In the genomic region with DNA sequence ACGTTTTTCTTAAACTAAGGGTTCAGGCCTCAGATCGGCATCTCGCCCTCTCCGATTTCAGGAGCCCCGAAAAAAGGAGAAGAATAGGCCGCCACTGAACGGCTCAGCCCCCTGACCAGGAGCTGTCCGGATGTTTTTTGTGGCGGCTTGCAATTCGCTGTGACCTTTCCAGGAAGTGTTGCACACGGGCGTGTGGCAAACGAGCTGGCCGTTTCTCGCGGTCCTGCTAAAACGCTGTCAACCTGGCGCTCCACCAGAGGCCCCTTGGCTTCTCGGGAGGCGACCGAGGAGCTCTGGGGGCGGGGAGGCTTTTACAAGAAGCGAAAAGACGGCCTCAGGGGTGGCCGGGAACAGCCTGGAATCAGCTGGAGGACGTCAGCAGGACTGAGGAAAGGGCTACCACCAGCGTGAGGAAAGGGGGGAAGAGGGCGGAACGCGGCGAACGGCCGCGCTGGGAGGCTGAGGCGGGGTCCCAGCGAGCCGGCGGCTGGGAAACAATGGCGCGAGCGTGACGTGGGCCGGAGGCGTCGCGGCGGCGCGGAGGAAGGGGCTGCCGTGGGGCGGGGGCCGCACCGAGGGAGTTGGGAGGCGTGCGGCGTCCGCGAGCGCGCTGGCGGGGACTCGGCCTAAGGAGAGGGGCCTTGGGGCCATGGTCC, we compare ENCODE assay signal across 8 cellular contexts. TPM values are rescaled to one million over a fixed set of nuclear protein-coding genes. Genes with fewer than 3 reads are reported as not detected.
A peak's percentile ranks its signal among the peaks of the same experiment; 100 is the strongest.
DNase-seq lines count a peak whose midpoint lies in the region; ATAC-seq, FAIRE-seq and TF ChIP-seq lines count a peak whose summit lies in the region.

No MANE protein-coding gene starts in this region.

- peaks cover 19% of the 10 kb centered on the region for H3K4me1 ChIP-seq in RWPE2 (ENCODE audit: insufficient read depth, poor library complexity, severe bottlenecking)
- H3K4me1 ChIP-seq in stomach smooth muscle (ENCODE audit: control insufficient read depth, insufficient read depth, low read length) = peaks cover 10% of the 10 kb centered on the region

- H3K36me3 ChIP-seq in RWPE2 (ENCODE audit: low read depth) (peaks cover 25% of the 10 kb centered on the region), neural cell (ENCODE audit: insufficient read depth, low read length) (no peaks in the 10 kb centered on the region), stomach smooth muscle (ENCODE audit: control insufficient read depth in 2 of 2, insufficient read depth in 2 of 2, low read length in 2 of 2) (no peaks in the 10 kb centered on the region)

- peak overlapping the region; percentile 99 for H3K4me2 ChIP-seq in neural cell (ENCODE audit: low read length)

- peak overlapping the region; percentile 72 for H3K27ac ChIP-seq in RWPE2 (ENCODE audit: poor library complexity, severe bottlenecking)
- H3K27ac ChIP-seq in neural cell (ENCODE audit: low read length) = peak overlapping the region; percentile 96
- peak overlapping the region; percentile 91 for H3K27ac ChIP-seq in stomach smooth muscle (ENCODE audit: low read length)

- TF ChIP-seq CTCF in RWPE2 (IDR thresholded peaks at IDR 0.05; ENCODE audit: poor library complexity, severe bottlenecking) (no peak), fibroblast of villous mesenchyme (IDR thresholded peaks at IDR 0.05; ENCODE audit: insufficient read depth, low read depth, low read length) (no peak), neural cell (IDR thresholded peaks at IDR 0.05; ENCODE audit: poor library complexity, severe bottlenecking) (peak; percentile 21)

- H4K20me1 ChIP-seq in neural cell (ENCODE audit: insufficient read depth) = no peaks in the 10 kb centered on the region

- H3F3A ChIP-seq in neural cell (ENCODE audit: insufficient read depth, low read length, poor library complexity, severe bottlenecking) = no peaks in the 10 kb centered on the region

- H3K4me3 ChIP-seq in RWPE2 (ENCODE audit: severe bottlenecking) (peak overlapping the region; percentile 88), fibroblast of villous mesenchyme (ENCODE audit: low read depth, low read length) (peak overlapping the region; percentile 89), neural cell (ENCODE audit: low read length) (peak overlapping the region; percentile 98), stomach smooth muscle (ENCODE audit: low read length in 2 of 2) (peak overlapping the region; percentile 83 to 91)

- DNase-seq in Caki2 (ENCODE audit: low read depth) = peak; percentile 75
- peak; percentile 40 for DNase-seq in HTR-8/SVneo (ENCODE audit: insufficient read length, low spot score)
- DNase-seq in RWPE2 (ENCODE audit: low spot score) = peak; percentile 60
- DNase-seq in activated gamma-delta T cell (lab: John Stamatoyannopoulos, UW) = peak; percentile 55
- DNase-seq in fibroblast of villous mesenchyme (ENCODE audit: low read depth) = peak; percentile 89

- H3K79me2 ChIP-seq in neural cell (replicated peaks; ENCODE audit: insufficient read depth, low read length) = peaks cover 44% of the 10 kb centered on the region

- H3K9ac ChIP-seq in neural cell (ENCODE audit: low read length) = peak overlapping the region; percentile 99
- H3K9ac ChIP-seq in stomach smooth muscle (ENCODE audit: low read length in 2 of 2) = peak overlapping the region; percentile 81 to 86

- peak overlapping the region; percentile 61 for H2AFZ ChIP-seq in neural cell (ENCODE audit: low read depth, low read length)

- no peaks in the 10 kb centered on the region for H3K9me2 ChIP-seq in neural cell (ENCODE audit: insufficient read depth, low read length)

- ATAC-seq in GM19468 (IDR thresholded peaks at IDR 0.05; ENCODE audit: extremely low read depth, unreplicated experiment) (peak; percentile 13), RWPE2 (ENCODE audit: low read depth) (peak; percentile 63)

- H3K27me3 ChIP-seq in RWPE2 (ENCODE audit: insufficient read depth, poor library complexity, severe bottlenecking) (no peaks in the 10 kb centered on the region), neural cell (ENCODE audit: insufficient read depth, low read depth, low read length) (no peaks in the 10 kb centered on the region), stomach smooth muscle (ENCODE audit: control insufficient read depth in 1 of 2, insufficient read depth in 2 of 2, low read length in 2 of 2) (no peaks in the 10 kb centered on the region)

- peak; percentile 53 for TF ChIP-seq RAD21 in neural cell (conservative IDR thresholded peaks at IDR 0.05)

- peak; percentile 51 for FAIRE-seq in HTR-8/SVneo (lab: Jason Lieb, UNC)

- in situ Hi-C loops in Caki2 (cut with HindIII; ENCODE audit: low pct_unique_long_range_greater_than_20kb, low sequenced_read_pairs) = no loop called here

- H3K9me3 ChIP-seq in RWPE2 (ENCODE audit: severe bottlenecking) (no peaks in the 10 kb centered on the region), neural cell (ENCODE audit: low read length) (no peaks in the 10 kb centered on the region), stomach smooth muscle (ENCODE audit: control insufficient read depth in 2 of 2, low read length in 2 of 2) (no peaks in the 10 kb centered on the region)

- TF ChIP-seq EP300 in neural cell (conservative IDR thresholded peaks at IDR 0.05; ENCODE audit: poor library complexity, severe bottlenecking) = peak; percentile 44

TF ChIP-seq in neural cell, 6 proteins besides CTCF, POLR2A, EP300 and RAD21:
- TF ChIP-seq MXI1 (conservative IDR thresholded peaks at IDR 0.05; ENCODE audit: poor library complexity, severe bottlenecking) (peak; percentile 66), TAF1 (IDR thresholded peaks at IDR 0.05; ENCODE audit: low read depth) (peak; percentile 56), SMC3 (conservative IDR thresholded peaks at IDR 0.05; ENCODE audit: poor library complexity) (peak; percentile 60), POLR2AphosphoS5 (IDR thresholded peaks at IDR 0.05) (peak; percentile 85)
- TF ChIP-seq, protein P1, sequence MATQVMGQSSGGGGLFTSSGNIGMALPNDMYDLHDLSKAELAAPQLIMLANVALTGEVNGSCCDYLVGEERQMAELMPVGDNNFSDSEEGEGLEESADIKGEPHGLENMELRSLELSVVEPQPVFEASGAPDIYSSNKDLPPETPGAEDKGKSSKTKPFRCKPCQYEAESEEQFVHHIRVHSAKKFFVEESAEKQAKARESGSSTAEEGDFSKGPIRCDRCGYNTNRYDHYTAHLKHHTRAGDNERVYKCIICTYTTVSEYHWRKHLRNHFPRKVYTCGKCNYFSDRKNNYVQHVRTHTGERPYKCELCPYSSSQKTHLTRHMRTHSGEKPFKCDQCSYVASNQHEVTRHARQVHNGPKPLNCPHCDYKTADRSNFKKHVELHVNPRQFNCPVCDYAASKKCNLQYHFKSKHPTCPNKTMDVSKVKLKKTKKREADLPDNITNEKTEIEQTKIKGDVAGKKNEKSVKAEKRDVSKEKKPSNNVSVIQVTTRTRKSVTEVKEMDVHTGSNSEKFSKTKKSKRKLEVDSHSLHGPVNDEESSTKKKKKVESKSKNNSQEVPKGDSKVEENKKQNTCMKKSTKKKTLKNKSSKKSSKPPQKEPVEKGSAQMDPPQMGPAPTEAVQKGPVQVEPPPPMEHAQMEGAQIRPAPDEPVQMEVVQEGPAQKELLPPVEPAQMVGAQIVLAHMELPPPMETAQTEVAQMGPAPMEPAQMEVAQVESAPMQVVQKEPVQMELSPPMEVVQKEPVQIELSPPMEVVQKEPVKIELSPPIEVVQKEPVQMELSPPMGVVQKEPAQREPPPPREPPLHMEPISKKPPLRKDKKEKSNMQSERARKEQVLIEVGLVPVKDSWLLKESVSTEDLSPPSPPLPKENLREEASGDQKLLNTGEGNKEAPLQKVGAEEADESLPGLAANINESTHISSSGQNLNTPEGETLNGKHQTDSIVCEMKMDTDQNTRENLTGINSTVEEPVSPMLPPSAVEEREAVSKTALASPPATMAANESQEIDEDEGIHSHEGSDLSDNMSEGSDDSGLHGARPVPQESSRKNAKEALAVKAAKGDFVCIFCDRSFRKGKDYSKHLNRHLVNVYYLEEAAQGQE (IDR thresholded peaks at IDR 0.05; ENCODE audit: borderline replicate concordance) = no peak
TF ChIP-seq in neural cell: peak in this region for 4.

RNA-seq across cellular contexts. Expression of a gene that starts 0.5 kb away (rescaled TPM):
- total RNA-seq in Caki2 (2014; rRNA removed; shearing (Covaris generic); ENCODE audit: low replicate concordance) = 24.6 and 30.0 TPM in 2 replicates
- 64.4 and 92.0 TPM in 2 replicates for total RNA-seq in fibroblast of villous mesenchyme
- 187 and 190 TPM in 2 replicates for polyA plus RNA-seq in neural cell
- 192 and 204 TPM in 2 replicates for polyA minus RNA-seq in neural cell

RNA-seq across cellular contexts. Expression of a gene that starts 53.1 kb away (rescaled TPM):
- total RNA-seq in Caki2 (2014; rRNA removed; shearing (Covaris generic); ENCODE audit: low replicate concordance) = not detected in 2 replicates
- 0.32 and 0.43 TPM in 2 replicates for total RNA-seq in fibroblast of villous mesenchyme
- polyA plus RNA-seq in neural cell = not detected in 2 replicates
- not detected in 2 replicates for polyA minus RNA-seq in neural cell

Comparison
In these comparisons a context has a peak if more than half of its experiments do, and no peak if none do; other contexts are left out.
1. Peak in every context shown above with its lines: DNase-seq, ATAC-seq, H3K4me3 ChIP-seq and H3K27ac ChIP-seq.